Comparison of ENCODE assay signal across 13 cellular contexts in genomic region chr3:17044844-17045243, GRCh38.
DNase-seq lines count a peak whose midpoint lies in the region; ATAC-seq and TF ChIP-seq lines count a peak whose summit lies in the region.
"Had no signal": no experiment of that assay in that cellular context is flagged by ENCODE, and none has a peak within 500 bp of the region (broad histone marks: within the 10 kb centered on the region; RNA-seq: fewer than 3 reads in every experiment).

No MANE protein-coding gene starts in this region.

- no peak overlapping the region for H3K4me3 ChIP-seq in Caco-2 (ENCODE audit: low read depth, low read length)
- H3K4me3 ChIP-seq: GM23338 had no signal

- no peaks in the 10 kb centered on the region for H3K4me1 Mint-ChIP-seq in endothelial cell (ENCODE audit: unreplicated experiment)
- no peaks in the 10 kb centered on the region for H3K4me1 Mint-ChIP-seq in Caco-2 (ENCODE audit: low read depth, unreplicated experiment)

- no peaks in the 10 kb centered on the region for H3K4me1 ChIP-seq in Caco-2

- no peaks in the 10 kb centered on the region for H3K36me3 ChIP-seq in Caco-2 (ENCODE audit: control insufficient read depth, insufficient read depth, low read length)

- DNase-seq in GM10248 (ENCODE audit: extremely low spot score) (peak; percentile 46), left lobe of liver (ENCODE audit: low spot score) (no peak), endothelial cell (ENCODE audit: low spot score) (no peak), Caco-2 (no peak), HPDE6-E6E7 (ENCODE audit: extremely low spot score) (no peak)
- DNase-seq: immature natural killer cell, NCI-H187 had no signal

- no peak overlapping the region for H3K4me3 Mint-ChIP-seq in endothelial cell (ENCODE audit: unreplicated experiment)
- no peak overlapping the region for H3K4me3 Mint-ChIP-seq in Caco-2 (ENCODE audit: unreplicated experiment)
- H3K4me3 Mint-ChIP-seq: brain; GM23338; immature natural killer cell; T-helper 1 cell treated with Interleukin-12 subunit alpha and Interleukin-12 subunit beta and Interleukin-4 antibody, amounts not matched to agents 30 μg/mL and 1 μg/mL, for 36 hours had no signal

- ATAC-seq in GM18907 (IDR thresholded peaks at IDR 0.05; ENCODE audit: unreplicated experiment) = peak; percentile 77
- peak; percentile 90 for ATAC-seq in HG02571 (IDR thresholded peaks at IDR 0.05; ENCODE audit: unreplicated experiment)
- ATAC-seq in HG03378 (IDR thresholded peaks at IDR 0.05; ENCODE audit: unreplicated experiment) = peak; percentile 93
- no peak for ATAC-seq in left lobe of liver
- ATAC-seq: GM23338 had no signal

- H3K27me3 Mint-ChIP-seq in endothelial cell (ENCODE audit: unreplicated experiment) (no peaks in the 10 kb centered on the region), Caco-2 (ENCODE audit: insufficient read depth, unreplicated experiment) (peaks cover 22% of the 10 kb centered on the region)
- H3K27me3 Mint-ChIP-seq: brain had no signal

- H3K9me3 ChIP-seq in Caco-2 = no peaks in the 10 kb centered on the region

- intact Hi-C loops in Caco-2 (cut with micrococcal nuclease; ENCODE audit: unreplicated experiment) = no loop called here

- BruUV-seq in Caco-2 (replicated peaks; lab: Mats Ljungman, UMichigan) = no TSS peak

- no peak for TF ChIP-seq CTCF in GM10248 (IDR thresholded peaks at IDR 0.05; ENCODE audit: control extremely low read depth, extremely low read depth, low read depth, missing control alignments)
- no peak for TF ChIP-seq CTCF in endothelial cell (IDR thresholded peaks at IDR 0.05; ENCODE audit: unreplicated experiment)
- no peak for TF ChIP-seq CTCF in Caco-2 (IDR thresholded peaks at IDR 0.05; ENCODE audit: insufficient read depth in 1 of 2, low read depth in 1 of 2, low read length in 1 of 2, severe bottlenecking in 1 of 2, unreplicated experiment in 1 of 2)

- no peaks in the 10 kb centered on the region for H3K27me3 ChIP-seq in Caco-2 (replicated peaks; ENCODE audit: control insufficient read depth, insufficient read depth, low read length)

- CTCF ChIA-PET in GM10248 (lab: Yijun Ruan, JAX) (interaction anchor here (1.0 kb wide), 1 partner anchor 10 kb away, joined by 3 read pairs; no protein-coding TSS in a partner anchor), Caco-2 (lab: Charles Lee) (no interaction called here)

- H3K27ac Mint-ChIP-seq in endothelial cell (ENCODE audit: unreplicated experiment) (no peak overlapping the region), Caco-2 (ENCODE audit: unreplicated experiment) (no peak overlapping the region)
- H3K27ac Mint-ChIP-seq: GM23338 had no signal

- POLR2A ChIA-PET in GM10248 (lab: Yijun Ruan, JAX) = no interaction called here
- POLR2A ChIA-PET in Caco-2 (lab: Charles Lee) = no interaction called here

- H3K9me3 Mint-ChIP-seq in endothelial cell (ENCODE audit: unreplicated experiment) (no peaks in the 10 kb centered on the region), Caco-2 (ENCODE audit: unreplicated experiment) (no peaks in the 10 kb centered on the region)
- H3K9me3 Mint-ChIP-seq: GM23338, immature natural killer cell had no signal

- H3K36me3 Mint-ChIP-seq in endothelial cell (ENCODE audit: low read depth, unreplicated experiment) = no peaks in the 10 kb centered on the region
- H3K36me3 Mint-ChIP-seq in Caco-2 (ENCODE audit: insufficient read depth, unreplicated experiment) = no peaks in the 10 kb centered on the region
